11 cellular contexts compared by ENCODE assay signal in the genomic region with DNA sequence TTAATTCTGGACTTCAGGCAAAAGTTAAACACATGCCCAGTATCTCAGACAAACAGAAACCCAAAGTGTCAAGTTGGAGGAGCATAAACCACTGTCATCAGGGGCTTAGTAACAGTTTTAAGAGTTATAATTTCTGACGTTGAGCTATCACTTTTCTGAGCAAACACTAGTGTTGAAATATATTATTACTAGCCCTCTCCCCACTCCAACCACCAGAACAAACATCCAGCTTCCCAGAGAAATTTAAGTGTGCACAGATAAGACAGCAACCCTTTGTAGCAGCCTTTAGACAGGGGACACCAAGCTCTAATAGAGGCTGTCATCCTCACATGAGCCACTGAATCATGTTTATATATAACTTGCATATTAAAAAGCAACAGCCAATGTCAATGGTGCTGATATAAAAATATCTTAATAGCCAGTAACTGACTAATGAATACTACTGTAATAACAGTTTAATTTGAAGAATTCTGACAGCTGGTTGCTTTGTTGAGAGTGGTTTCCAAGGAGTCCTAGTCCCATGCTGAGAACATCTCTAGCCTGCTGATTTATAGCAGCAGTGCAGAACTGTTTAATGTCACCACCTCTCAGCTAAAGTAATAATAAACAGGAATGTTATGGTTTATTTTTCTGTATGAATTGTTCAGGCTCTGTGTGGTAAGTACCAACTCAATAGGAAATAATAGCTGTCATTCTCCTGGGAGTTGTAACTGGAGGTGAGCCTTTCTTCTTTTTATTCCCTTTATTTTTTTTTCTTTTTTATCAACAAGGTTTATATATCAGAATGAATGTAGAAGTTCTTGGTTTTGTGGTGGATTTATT.
DNase-seq lines count a peak whose midpoint lies in the region; TF ChIP-seq lines count a peak whose summit lies in the region.
"Had no signal": no experiment of that assay in that cellular context is flagged by ENCODE, and none has a peak within 500 bp of the region (broad histone marks: within the 10 kb centered on the region; RNA-seq: fewer than 3 reads in every experiment).

No MANE protein-coding gene starts in this region.

- peak overlapping the region; percentile 87 for H3K27ac Mint-ChIP-seq in neural progenitor cell
- H3K27ac Mint-ChIP-seq: GM23338 had no signal

- H3K4me1 Mint-ChIP-seq in neural progenitor cell = peaks cover 62% of the 10 kb centered on the region

- no peaks in the 10 kb centered on the region for H3K27me3 Mint-ChIP-seq in neural progenitor cell (ENCODE audit: insufficient read depth, low read depth)

- H3K36me3 ChIP-seq in neural progenitor cell = no peaks in the 10 kb centered on the region
- H3K36me3 ChIP-seq: thoracic aorta had no signal

- TF ChIP-seq CTCF in choroid plexus epithelial cell (conservative IDR thresholded peaks at IDR 0.05; ENCODE audit: low read depth, low read length) = no peak
- no peak for TF ChIP-seq CTCF in neural progenitor cell (IDR thresholded peaks at IDR 0.05)

- H3K4me3 Mint-ChIP-seq in neural progenitor cell = no peak overlapping the region
- H3K4me3 Mint-ChIP-seq: GM23338 had no signal

- no peaks in the 10 kb centered on the region for H3K4me1 ChIP-seq in neural progenitor cell

- H3K36me3 Mint-ChIP-seq in neural progenitor cell = no peaks in the 10 kb centered on the region

- no peak overlapping the region for H2AFZ ChIP-seq in neural progenitor cell (replicated peaks)
- H2AFZ ChIP-seq: GM23338 had no signal

- H3K4me3 ChIP-seq in choroid plexus epithelial cell (ENCODE audit: low read depth, low read length) (no peak overlapping the region), neural progenitor cell (no peak overlapping the region)
- H3K4me3 ChIP-seq: GM23338, thoracic aorta had no signal

- H3K9me3 ChIP-seq in neural progenitor cell (ENCODE audit: low read depth) = no peaks in the 10 kb centered on the region
- H3K9me3 ChIP-seq: thoracic aorta had no signal

- no peak overlapping the region for H3K27ac ChIP-seq in neural progenitor cell
- H3K27ac ChIP-seq: thoracic aorta had no signal

- no peak overlapping the region for H3K9ac ChIP-seq in neural progenitor cell

- DNase-seq in M059J (ENCODE audit: low read depth) (peak; percentile 56), NCI-H345 treated with DMSO at 0.1 percent for 48 hours (lab: John Stamatoyannopoulos, UW; ENCODE audit: unreplicated experiment) (peak; percentile 23), choroid plexus epithelial cell (ENCODE audit: low read depth) (peak; percentile 86), neural progenitor cell (ENCODE audit: low spot score) (no peak), HCEC 1CT (no peak), cerebellar cortex (ENCODE audit: low spot score) (no peak)
- no peak for DNase-seq in stimulated activated CD4-positive, alpha-beta T cell treated with anti-CD3 and anti-CD28 coated beads, Interleukin-15, amount 100 ng/mL, for 24 hours
- DNase-seq: NCI-H1436 treated with DMSO at 0.1 percent for 48 hours, RPMI8226 had no signal

- H3K27me3 ChIP-seq in neural progenitor cell = no peaks in the 10 kb centered on the region

- no peaks in the 10 kb centered on the region for H3K79me2 ChIP-seq in neural progenitor cell (ENCODE audit: low read depth)

- H3K9me3 Mint-ChIP-seq in neural progenitor cell = no peaks in the 10 kb centered on the region
- H3K9me3 Mint-ChIP-seq: GM23338 had no signal

- no peaks in the 10 kb centered on the region for H3F3A ChIP-seq in neural progenitor cell (ENCODE audit: low read depth)

- H3K4me2 ChIP-seq in neural progenitor cell = no peak overlapping the region
- H3K4me2 ChIP-seq: GM23338 had no signal

- H4K20me1 ChIP-seq in neural progenitor cell (ENCODE audit: low read depth) = no peaks in the 10 kb centered on the region

Comparison
In these comparisons a context has a peak if more than half of its experiments do, and no peak if none do; other contexts are left out.
1. DNase-seq: peak in M059J (single experiment), NCI-H345 treated with DMSO at 0.1 percent for 48 hours (single experiment) and choroid plexus epithelial cell (single experiment); none in neural progenitor cell (single experiment), HCEC 1CT (single experiment), cerebellar cortex (single experiment) and stimulated activated CD4-positive, alpha-beta T cell treated with anti-CD3 and anti-CD28 coated beads, Interleukin-15, amount 100 ng/mL, for 24 hours (single experiment).